ENCODE assay signal across 24 cellular contexts in the genomic region with DNA sequence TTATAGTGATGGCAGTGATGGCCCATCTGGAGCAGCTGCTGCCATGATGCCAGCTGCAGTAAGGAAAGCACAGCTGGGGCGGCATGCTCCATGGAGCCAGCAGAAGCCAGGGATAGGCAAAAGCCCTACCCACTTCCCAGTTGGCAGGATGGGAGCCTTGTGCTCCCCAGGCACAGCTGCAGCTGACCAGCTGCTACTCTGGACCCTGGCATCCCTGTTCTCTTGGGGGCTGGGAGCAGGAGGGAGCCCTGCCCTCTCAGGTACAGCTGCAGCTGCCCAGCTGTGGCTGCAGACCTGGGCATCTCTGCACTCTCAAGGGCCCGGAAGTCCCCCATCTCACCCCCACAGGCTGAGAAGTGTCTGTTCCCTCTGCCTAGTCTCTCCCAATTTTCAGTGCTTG.
DNase-seq lines count a peak whose midpoint lies in the region; ATAC-seq and TF ChIP-seq lines count a peak whose summit lies in the region.
"Had no signal": no experiment of that assay in that cellular context is flagged by ENCODE, and none has a peak within 500 bp of the region (broad histone marks: within the 10 kb centered on the region; RNA-seq: fewer than 3 reads in every experiment).

No MANE protein-coding gene starts in this region.

- TF ChIP-seq CTCF in upper lobe of right lung (IDR thresholded peaks at IDR 0.05) (no peak), tibial nerve (IDR thresholded peaks at IDR 0.05) (no peak)

- no peak overlapping the region for H2AK5ac ChIP-seq in neuronal stem cell (ENCODE audit: low read depth, low read length)

- H3K4me1 ChIP-seq in SJCRH30 (no peaks in the 10 kb centered on the region), neuronal stem cell (ENCODE audit: control insufficient read depth in 2 of 2, insufficient read depth in 1 of 2, low read depth in 1 of 2, low read length in 2 of 2) (no peaks in the 10 kb centered on the region), upper lobe of right lung (no peaks in the 10 kb centered on the region), tibial nerve (no peaks in the 10 kb centered on the region)
- H3K4me1 ChIP-seq: Caco-2, SJSA1 had no signal

- no peak overlapping the region for H3K23ac ChIP-seq in neuronal stem cell (ENCODE audit: low read depth, low read length, poor library complexity)

- H3K79me1 ChIP-seq in neuronal stem cell (ENCODE audit: low read depth, low read length): no peaks in the 10 kb centered on the region

- H2BK12ac ChIP-seq in neuronal stem cell (ENCODE audit: low read length): no peak overlapping the region

- no peak overlapping the region for H3K18ac ChIP-seq in neuronal stem cell (ENCODE audit: low read length)

- TF ChIP-seq POLR2A in tibial nerve (IDR thresholded peaks at IDR 0.05): no peak

- no peak overlapping the region for H3K27ac ChIP-seq in SJCRH30
- no peak overlapping the region for H3K27ac ChIP-seq in neuronal stem cell (replicated peaks; ENCODE audit: low read length)
- no peak overlapping the region for H3K27ac ChIP-seq in upper lobe of right lung
- H3K27ac ChIP-seq in tibial nerve: no peak overlapping the region
- H3K27ac ChIP-seq: C4-2B, GM23248, HL-60, SJSA1 had no signal

- H3K4ac ChIP-seq in neuronal stem cell (ENCODE audit: low read length): no peak overlapping the region

- H2BK5ac ChIP-seq in neuronal stem cell (ENCODE audit: low read length): no peak overlapping the region

- H3K36me3 ChIP-seq in SJCRH30 (no peaks in the 10 kb centered on the region), neuronal stem cell (replicated peaks in 1 of 2; ENCODE audit: control insufficient read depth in 2 of 2, insufficient read depth in 2 of 2, low read length in 2 of 2) (no peaks in the 10 kb centered on the region), upper lobe of right lung (no peaks in the 10 kb centered on the region), tibial nerve (no peaks in the 10 kb centered on the region)
- H3K36me3 ChIP-seq: SJSA1 had no signal

- H3K4me2 ChIP-seq in neuronal stem cell (ENCODE audit: insufficient read depth, low read length, poor library complexity, severe bottlenecking): no peak overlapping the region

- no peaks in the 10 kb centered on the region for H3K9me3 ChIP-seq in SJCRH30 (replicated peaks)
- H3K9me3 ChIP-seq in neuronal stem cell (replicated peaks in 1 of 2; ENCODE audit: control insufficient read depth in 2 of 2, insufficient read depth in 1 of 2, low read depth in 1 of 2, low read length in 2 of 2): peaks cover 7 to 9% of the 10 kb centered on the region in 2 donors
- H3K9me3 ChIP-seq in upper lobe of right lung: no peaks in the 10 kb centered on the region
- peaks cover 0 to 16% (median 0%) of the 10 kb centered on the region in 4 donors for H3K9me3 ChIP-seq in tibial nerve
- H3K9me3 ChIP-seq: Caco-2, SJSA1 had no signal

- H2AFZ ChIP-seq in neuronal stem cell (ENCODE audit: low read length): no peak overlapping the region
- H2AFZ ChIP-seq: GM23248 had no signal

- TF ChIP-seq EP300 in tibial nerve (IDR thresholded peaks at IDR 0.05): no peak

- no peak overlapping the region for H3K9ac ChIP-seq in neuronal stem cell (ENCODE audit: low read depth, low read length, poor library complexity)
- H3K9ac ChIP-seq: GM23248 had no signal

- no peak overlapping the region for H2BK120ac ChIP-seq in neuronal stem cell (ENCODE audit: low read depth, low read length)

- intact Hi-C loops in upper lobe of right lung (cut with DNase I): no loop called here

- DNase-seq in DMS 273 treated with DMSO at 0.1 percent for 48 hours (lab: John Stamatoyannopoulos, UW): peak; percentile 3
- DNase-seq in SJCRH30: peak; percentile 12 to 28
- DNase-seq in neuronal stem cell (ENCODE audit: low spot score): no peak
- peak; percentile 46 for DNase-seq in upper lobe of right lung
- no peak for DNase-seq in AML-193 (lab: John Stamatoyannopoulos, UW)
- no peak for DNase-seq in DMS153 treated with DMSO at 0.1 percent for 48 hours (lab: John Stamatoyannopoulos, UW; ENCODE audit: unreplicated experiment)
- no peak for DNase-seq in tibial nerve (ENCODE audit: low spot score in 2 of 2)
- DNase-seq: Caco-2; CD8-positive, alpha-beta T cell; DND-41; GM23248; H7; NCI-H1092 treated with DMSO at 0.1 percent for 48 hours; NCI-H1436; NCI-H1930; NCI-H2107; NCI-H446 treated with DMSO at 0.1 percent for 48 hours; NCI-H526; NCI-H82; NK-92 treated with Interleukin-12 subunit alpha and Interleukin-12 subunit beta, amount 100 ng/mL, for 24 hours; PC-3 had no signal

- no peaks in the 10 kb centered on the region for H3K27me3 ChIP-seq in SJCRH30
- H3K27me3 ChIP-seq in neuronal stem cell (ENCODE audit: control insufficient read depth in 3 of 3, insufficient read depth in 3 of 3, low read depth in 1 of 3, low read length in 3 of 3): no peaks in the 10 kb centered on the region
- H3K27me3 ChIP-seq in upper lobe of right lung: no peaks in the 10 kb centered on the region
- H3K27me3 ChIP-seq in tibial nerve: no peaks in the 10 kb centered on the region
- H3K27me3 ChIP-seq: SJSA1 had no signal

- H3K14ac ChIP-seq in neuronal stem cell (ENCODE audit: low read length): peak overlapping the region; percentile 56

- H4K8ac ChIP-seq in neuronal stem cell (ENCODE audit: low read depth, low read length): no peak overlapping the region

- H3K4me3 ChIP-seq in SJCRH30: no peak overlapping the region
- no peak overlapping the region for H3K4me3 ChIP-seq in neuronal stem cell (ENCODE audit: low read length in 2 of 2)
- H3K4me3 ChIP-seq in upper lobe of right lung: no peak overlapping the region
- no peak overlapping the region for H3K4me3 ChIP-seq in tibial nerve
- H3K4me3 ChIP-seq: GM23248, SJSA1 had no signal

- H4K91ac ChIP-seq in neuronal stem cell (ENCODE audit: low read depth, low read length, poor library complexity): no peak overlapping the region

- no peak for ATAC-seq in upper lobe of right lung
- ATAC-seq: CD8-positive, alpha-beta T cell; PC-3 had no signal

- WGBS in neuronal stem cell (ENCODE audit: extremely low coverage in 2 of 2, insufficient read length in 2 of 2, insufficient replicate concordance in 1 of 2), 2 donors: no CpG with 5 or more reads among the region's 2 CpGs
- WGBS in tibial nerve, 2 donors: 64 to 75% methylated on average over 2 of the region's 2 CpGs

- H2BK15ac ChIP-seq in neuronal stem cell (ENCODE audit: low read length): no peak overlapping the region

Comparison
In these comparisons a context has a peak if more than half of its experiments do, and no peak if none do; other contexts are left out.
1. DNase-seq: peak in DMS 273 treated with DMSO at 0.1 percent for 48 hours (single experiment), SJCRH30 (2 of 2) and upper lobe of right lung (single experiment); none in neuronal stem cell (single experiment), AML-193 (0 of 2), DMS153 treated with DMSO at 0.1 percent for 48 hours (single experiment) and tibial nerve (0 of 2).